In genomic region chr21:46455575-46456385, GRCh38 we compare ENCODE assay signal across 1 cellular context.
TF ChIP-seq lines count a peak whose summit lies in the region.

No MANE protein-coding gene starts in this region.

TF ChIP-seq in liver, 16 proteins besides CTCF, POLR2A, EP300 and RAD21 (continued from another document):
- TF ChIP-seq ZBTB33 (IDR thresholded peaks at IDR 0.05) (no peak), FOXA2 (IDR thresholded peaks at IDR 0.05) (no peak), HNF4A (conservative IDR thresholded peaks at IDR 0.05) (no peak), TAF1 (conservative IDR thresholded peaks at IDR 0.05) (no peak), GABPA (IDR thresholded peaks at IDR 0.05 in 1 of 2, conservative IDR thresholded peaks at IDR 0.05 in 1 of 2) (no peak), EGR1 (IDR thresholded peaks at IDR 0.05; ENCODE audit: low read depth in 2 of 2) (no peak), REST (IDR thresholded peaks at IDR 0.05) (no peak), NR2F2 (IDR thresholded peaks at IDR 0.05) (peak; percentile 77)
